ENCODE assay signal across 31 cellular contexts in genomic region chr6:27861276-27861840, GRCh38. TPM values are rescaled to one million over a fixed set of nuclear protein-coding genes. Genes with fewer than 3 reads are reported as not detected.
"Had no signal": no experiment of that assay in that cellular context is flagged by ENCODE, and none has a peak within 500 bp of the region (broad histone marks: within the 10 kb centered on the region; RNA-seq: fewer than 3 reads in every experiment).

No MANE protein-coding gene starts in this region.

- H3K27me3 Mint-ChIP-seq: activated B cell treated with CpG ODN at 0.5 μM for 24 hours; activated CD8-positive, alpha-beta T cell treated with anti-CD3 and anti-CD28 coated beads for 36 hours had no signal

- H3K4me3 ChIP-seq: PC-9 had no signal

- H3K4me2 ChIP-seq: PC-9 had no signal

- ATAC-seq: activated CD8-positive, alpha-beta T cell treated with anti-CD3 and anti-CD28 coated beads for 36 hours; activated T-cell treated with anti-CD3 and anti-CD28 coated beads, Interleukin-2, amount 50 U/mL, for 72 hours; SK-N-SH treated with all-trans-retinoic acid at 6 μM for 48 hours; T-helper 17 cell had no signal

- H3K36me3 Mint-ChIP-seq: activated naive CD8-positive, alpha-beta T cell treated with anti-CD3 and anti-CD28 coated beads for 36 hours had no signal

- DNase-seq: activated B cell treated with CpG ODN at 0.5 μM for 24 hours; activated CD4-positive, alpha-beta T cell treated with anti-CD3 and anti-CD28 coated beads, Interleukin-2, amount 50 U/mL, for 1 hour; activated CD8-positive, alpha-beta memory T cell treated with anti-CD3 and anti-CD28 coated beads, Interleukin-2, amount 50 U/mL, for 4 hours; activated CD8-positive, alpha-beta T cell treated with anti-CD3 and anti-CD28 coated beads for 36 hours; activated gamma-delta T cell treated with Interleukin-2 at 50 U/mL for 16 hours; activated naive CD4-positive, alpha-beta T cell treated with anti-CD3 and anti-CD28 coated beads, Interleukin-2, amount 10 ng/mL, durations not matched to agents 7 days and 5 days; activated naive CD8-positive, alpha-beta T cell treated with anti-CD3 and anti-CD28 coated beads for 36 hours; activated T-cell treated with anti-CD3 and anti-CD28 coated beads, Interleukin-2, amount 50 U/mL, for 72 hours; anterior cingulate cortex; cerebellar nuclear complex; KG1; NCI-H1092 treated with DMSO at 0.1 percent for 48 hours; NCI-H1417 treated with DMSO at 0.1 percent for 48 hours; NCI-H1694; NCI-H2029; NCI-H2107; NCI-H2171 treated with DMSO at 0.1 percent for 48 hours; NCI-H226; NCI-H526; NCI-H82; NK-92 treated with Interleukin-12 subunit alpha and Interleukin-12 subunit beta, amount 100 ng/mL, for 24 hours; PC-9; SW 1271; T-helper 17 cell; T-helper 9 cell had no signal

- H2AFZ ChIP-seq: PC-9 had no signal

- H3K9me3 Mint-ChIP-seq: activated B cell treated with CpG ODN at 0.5 μM for 24 hours; activated CD8-positive, alpha-beta T cell treated with anti-CD3 and anti-CD28 coated beads for 36 hours; activated naive CD8-positive, alpha-beta T cell treated with anti-CD3 and anti-CD28 coated beads for 36 hours; activated T-cell treated with anti-CD3 and anti-CD28 coated beads, Interleukin-2, amount 50 U/mL, for 72 hours; activated T-helper 2 cell treated with anti-CD3 and anti-CD28 coated beads, Interferon-gamma antibody, Interleukin-2, Interleukin-4, amounts not matched to agents 10 μg/mL and 5 μg/mL and 100 μg/mL, durations not matched to agents 14 hours and 24 hours and 36 hours had no signal

- H3K4me3 Mint-ChIP-seq: activated B cell treated with CpG ODN at 0.5 μM for 24 hours; activated CD8-positive, alpha-beta T cell treated with anti-CD3 and anti-CD28 coated beads for 36 hours; activated naive CD4-positive, alpha-beta T cell treated with anti-CD3 and anti-CD28 coated beads, Interleukin-2, amount 10 ng/mL, durations not matched to agents 7 days and 5 days; activated naive CD8-positive, alpha-beta T cell treated with anti-CD3 and anti-CD28 coated beads for 36 hours; activated T-cell treated with anti-CD3 and anti-CD28 coated beads, Interleukin-2, amount 50 U/mL, for 72 hours; T-helper 17 cell had no signal

- H3K27ac Mint-ChIP-seq: activated B cell treated with CpG ODN at 0.5 μM for 24 hours; activated CD8-positive, alpha-beta T cell treated with anti-CD3 and anti-CD28 coated beads for 36 hours; activated naive CD8-positive, alpha-beta T cell treated with anti-CD3 and anti-CD28 coated beads for 36 hours; activated T-cell treated with anti-CD3 and anti-CD28 coated beads, Interleukin-2, amount 50 U/mL, for 72 hours; activated T-helper 2 cell treated with anti-CD3 and anti-CD28 coated beads, Interferon-gamma antibody, Interleukin-2, Interleukin-4, amounts not matched to agents 10 μg/mL and 5 μg/mL and 100 μg/mL, durations not matched to agents 14 hours and 24 hours and 36 hours; T-helper 17 cell had no signal

- H3K27ac ChIP-seq: PC-9 had no signal

RNA-seq across cellular contexts. Expression of gene OR2B2, which starts 50.8 kb away (rescaled TPM):
- total RNA-seq: activated B cell treated with CpG ODN at 0.5 μM for 24 hours; activated CD8-positive, alpha-beta T cell treated with anti-CD3 and anti-CD28 coated beads for 36 hours; activated naive CD8-positive, alpha-beta T cell treated with anti-CD3 and anti-CD28 coated beads for 36 hours; activated T-cell treated with anti-CD3 and anti-CD28 coated beads, Interleukin-2, amount 50 U/mL, for 72 hours; activated T-helper 2 cell treated with anti-CD3 and anti-CD28 coated beads, Interferon-gamma antibody, Interleukin-2, Interleukin-4, amounts not matched to agents 10 μg/mL and 5 μg/mL and 100 μg/mL, durations not matched to agents 14 hours and 24 hours and 36 hours; cardiac septum; MCF 10A; NCI-H460; PC-9; T-helper 17 cell had no signal
- polyA plus RNA-seq: adipose tissue had no signal
